Comparison of ENCODE assay signal across 18 cellular contexts in the genomic region with DNA sequence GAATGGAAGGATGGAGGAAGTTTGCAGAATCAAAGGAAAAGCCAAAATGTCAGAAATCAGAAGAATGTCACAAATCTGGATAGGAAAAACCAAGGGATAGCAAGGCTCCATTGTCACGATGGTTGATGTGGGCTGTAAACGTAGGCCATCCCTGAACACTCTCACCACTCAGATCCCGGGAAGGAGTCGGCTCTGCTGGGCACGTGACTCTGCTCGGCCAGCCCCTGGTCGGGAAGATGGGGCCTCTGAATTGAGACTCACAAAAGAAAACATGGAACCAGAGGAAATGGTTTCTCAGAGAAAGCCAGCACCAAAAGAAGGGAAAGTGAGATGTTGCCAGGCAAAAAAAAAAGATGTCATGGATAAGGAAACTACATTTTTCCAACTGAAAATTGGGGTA. TPM values are rescaled to one million over a fixed set of nuclear protein-coding genes. Genes with fewer than 3 reads are reported as not detected.
DNase-seq lines count a peak whose midpoint lies in the region; ATAC-seq and TF ChIP-seq lines count a peak whose summit lies in the region.
"Had no signal": no experiment of that assay in that cellular context is flagged by ENCODE, and none has a peak within 500 bp of the region (broad histone marks: within the 10 kb centered on the region; RNA-seq: fewer than 3 reads in every experiment).

No MANE protein-coding gene starts in this region.

- H3K4me1 ChIP-seq in left ventricle myocardium inferior: peaks cover 58% of the 10 kb centered on the region
- no peaks in the 10 kb centered on the region for H3K4me1 ChIP-seq in right atrium auricular region
- H3K4me1 ChIP-seq in body of pancreas: no peaks in the 10 kb centered on the region
- H3K4me1 ChIP-seq in neuronal stem cell (ENCODE audit: control insufficient read depth in 2 of 2, insufficient read depth in 1 of 2, low read depth in 1 of 2, low read length in 2 of 2): no peaks in the 10 kb centered on the region
- peaks cover 31% of the 10 kb centered on the region for H3K4me1 ChIP-seq in vagina
- H3K4me1 ChIP-seq: A549 had no signal

- no peaks in the 10 kb centered on the region for H3K9me3 Mint-ChIP-seq in HFFc6
- H3K9me3 Mint-ChIP-seq: CD8-positive, alpha-beta memory T cell had no signal

- no peak overlapping the region for H3K4me2 ChIP-seq in neuronal stem cell (ENCODE audit: insufficient read depth, low read length, poor library complexity, severe bottlenecking)
- H3K4me2 ChIP-seq: A549; BLaER1 treated with 17β-estradiol and CSF1 and Interleukin-3, amounts not matched to agents 10 nM and 100 nM had no signal

- no peaks in the 10 kb centered on the region for H3K27me3 Mint-ChIP-seq in HFFc6 (ENCODE audit: insufficient read depth)
- H3K27me3 Mint-ChIP-seq: CD8-positive, alpha-beta memory T cell had no signal

- intact Hi-C loops in left ventricle myocardium inferior (cut with micrococcal nuclease) (no loop called here), body of pancreas (cut with DNase I) (no loop called here), vagina (cut with DNase I) (no loop called here)

- no peak overlapping the region for H2BK15ac ChIP-seq in neuronal stem cell (ENCODE audit: low read length)

- peak overlapping the region; percentile 15 for H2AFZ ChIP-seq in neuronal stem cell (ENCODE audit: low read length)

- H3K23ac ChIP-seq in neuronal stem cell (ENCODE audit: low read depth, low read length, poor library complexity): no peak overlapping the region

- TF ChIP-seq CTCF in left ventricle myocardium inferior (IDR thresholded peaks at IDR 0.05; ENCODE audit: borderline replicate concordance) (no peak), right atrium auricular region (IDR thresholded peaks at IDR 0.05) (no peak), body of pancreas (IDR thresholded peaks at IDR 0.05) (no peak), vagina (IDR thresholded peaks at IDR 0.05) (no peak), HFFc6 (IDR thresholded peaks at IDR 0.05) (no peak)

- H3K4ac ChIP-seq in neuronal stem cell (ENCODE audit: low read length): no peak overlapping the region

- H3K14ac ChIP-seq in neuronal stem cell (ENCODE audit: low read length): no peak overlapping the region

- H3K36me3 Mint-ChIP-seq in HFFc6 (ENCODE audit: low read depth): peaks cover 5% of the 10 kb centered on the region; the same call in 1 of the 2 replicates

- no peak overlapping the region for H2BK12ac ChIP-seq in neuronal stem cell (ENCODE audit: low read length)

- no peak overlapping the region for H3K27ac Mint-ChIP-seq in HFFc6

- H2BK5ac ChIP-seq in neuronal stem cell (ENCODE audit: low read length): no peak overlapping the region

- TF ChIP-seq POLR2A in body of pancreas (IDR thresholded peaks at IDR 0.05) (no peak), vagina (IDR thresholded peaks at IDR 0.05) (no peak)

- ATAC-seq in body of pancreas (no peak), GM18498 (IDR thresholded peaks at IDR 0.05; ENCODE audit: unreplicated experiment) (no peak)
- ATAC-seq: A549, GM12878, Panc1 had no signal

- 80 to 84% methylated on average over 7 of the region's 7 CpGs for WGBS in body of pancreas, 2 donors
- no CpG with 5 or more reads among the region's 7 CpGs for WGBS in neuronal stem cell (ENCODE audit: extremely low coverage in 2 of 2, insufficient read length in 2 of 2, insufficient replicate concordance in 1 of 2), 2 donors

- DNase-seq in left ventricle myocardium inferior (no peak), right atrium auricular region (ENCODE audit: low spot score) (no peak), body of pancreas (no peak), neuronal stem cell (ENCODE audit: low spot score) (no peak), vagina (ENCODE audit: extremely low spot score in 2 of 2) (no peak), NCI-H526 (lab: John Stamatoyannopoulos, UW) (no peak), HFFc6 (no peak)
- DNase-seq: CD8-positive, alpha-beta memory T cell; DND-41; Kasumi-1; NCI-H187; NCI-H446; NCI-H748 treated with DMSO at 0.1 percent for 48 hours had no signal

- H3K36me3 ChIP-seq in left ventricle myocardium inferior (peaks cover 96% of the 10 kb centered on the region), right atrium auricular region (peaks cover 41% of the 10 kb centered on the region), body of pancreas (replicated peaks in 1 of 2; ENCODE audit: insufficient read depth in 1 of 2, low read depth in 2 of 2) (peaks cover 0 to 6% of the 10 kb centered on the region in 2 donors), neuronal stem cell (replicated peaks in 1 of 2; ENCODE audit: control insufficient read depth in 2 of 2, insufficient read depth in 2 of 2, low read length in 2 of 2) (no peaks in the 10 kb centered on the region), vagina (peaks cover 0 to 37% of the 10 kb centered on the region in 2 donors)

- no peak overlapping the region for H4K8ac ChIP-seq in neuronal stem cell (ENCODE audit: low read depth, low read length)

- no peak overlapping the region for H3K18ac ChIP-seq in neuronal stem cell (ENCODE audit: low read length)

- H3K4me3 ChIP-seq in left ventricle myocardium inferior (no peak overlapping the region), right atrium auricular region (no peak overlapping the region), body of pancreas (no peak overlapping the region), neuronal stem cell (ENCODE audit: low read length in 2 of 2) (no peak overlapping the region), vagina (no peak overlapping the region)
- H3K4me3 ChIP-seq: A549; BLaER1 treated with 17β-estradiol and CSF1 and Interleukin-3, amounts not matched to agents 10 nM and 100 nM; GM12878 had no signal

- no peak overlapping the region for H3K4me3 Mint-ChIP-seq in HFFc6
- H3K4me3 Mint-ChIP-seq: CD8-positive, alpha-beta memory T cell had no signal

- H3K79me1 ChIP-seq in neuronal stem cell (ENCODE audit: low read depth, low read length): no peaks in the 10 kb centered on the region

- H3K9ac ChIP-seq in neuronal stem cell (ENCODE audit: low read depth, low read length, poor library complexity): no peak overlapping the region
- H3K9ac ChIP-seq: BLaER1 treated with 17β-estradiol and CSF1 and Interleukin-3, amounts not matched to agents 10 nM and 100 nM had no signal

- H3K9me3 ChIP-seq in left ventricle myocardium inferior (replicated peaks) (no peaks in the 10 kb centered on the region), right atrium auricular region (no peaks in the 10 kb centered on the region), body of pancreas (no peaks in the 10 kb centered on the region), neuronal stem cell (replicated peaks in 1 of 2; ENCODE audit: control insufficient read depth in 2 of 2, insufficient read depth in 1 of 2, low read depth in 1 of 2, low read length in 2 of 2) (peaks cover 0 to 8% of the 10 kb centered on the region in 2 donors), vagina (no peaks in the 10 kb centered on the region)
- H3K9me3 ChIP-seq: A549 had no signal

- peak overlapping the region; percentile 55 for H3K27ac ChIP-seq in left ventricle myocardium inferior (replicated peaks)
- H3K27ac ChIP-seq in right atrium auricular region: no peak overlapping the region
- H3K27ac ChIP-seq in body of pancreas: peak overlapping the region in 3 of 4 donors; percentile 23 to 52 (median 46)
- no peak overlapping the region for H3K27ac ChIP-seq in neuronal stem cell (replicated peaks; ENCODE audit: low read length)
- H3K27ac ChIP-seq in vagina: peak overlapping the region; percentile 68
- H3K27ac ChIP-seq: A549; BLaER1 treated with 17β-estradiol and CSF1 and Interleukin-3, amounts not matched to agents 10 nM and 100 nM had no signal

- H3K4me1 Mint-ChIP-seq in HFFc6 (ENCODE audit: low read depth): peaks cover 2% of the 10 kb centered on the region; the same call in 1 of the 2 replicates

- H2AK5ac ChIP-seq in neuronal stem cell (ENCODE audit: low read depth, low read length): no peak overlapping the region

- H3K27me3 ChIP-seq in left ventricle myocardium inferior (ENCODE audit: low read depth) (no peaks in the 10 kb centered on the region), right atrium auricular region (no peaks in the 10 kb centered on the region), body of pancreas (no peaks in the 10 kb centered on the region), neuronal stem cell (ENCODE audit: control insufficient read depth in 3 of 3, insufficient read depth in 3 of 3, low read depth in 1 of 3, low read length in 3 of 3) (no peaks in the 10 kb centered on the region), vagina (no peaks in the 10 kb centered on the region)
- H3K27me3 ChIP-seq: BLaER1 treated with 17β-estradiol and CSF1 and Interleukin-3, amounts not matched to agents 10 nM and 100 nM had no signal

- no peak overlapping the region for H4K91ac ChIP-seq in neuronal stem cell (ENCODE audit: low read depth, low read length, poor library complexity)

- no peak overlapping the region for H2BK120ac ChIP-seq in neuronal stem cell (ENCODE audit: low read depth, low read length)

RNA-seq across cellular contexts. Expression of gene TCP11L2, which starts 26.2 kb away (rescaled TPM):
- total RNA-seq in left ventricle myocardium inferior: 126 TPM
- 10 to 100 TPM; 34.0 to 59.1 TPM for total RNA-seq in right atrium auricular region
- total RNA-seq in body of pancreas: 10 to 100 TPM; 16.1 to 19.1 TPM
- 5.3 TPM for polyA plus RNA-seq in neuronal stem cell (2013, experiment 1 of 2)
- 5.4 TPM for polyA plus RNA-seq in neuronal stem cell (2013, experiment 2 of 2)
- 47.1 TPM for total RNA-seq in vagina
- 10 to 100 TPM; 13.4 to 21.9 (median 15.6) TPM for total RNA-seq in HFFc6 (2021; fragmentation: NEBNext Ultra II Directional; extraction: Animal tissue kit (Norgen Biotek cat#: 25700))

RNA-seq across cellular contexts. Expression of gene POLR3B, which starts 28.8 kb away (rescaled TPM):
- total RNA-seq in left ventricle myocardium inferior (8.5 TPM), right atrium auricular region (10 to 100 TPM in 1 of 2 donors, 1 to 10 TPM in 1; 6.0 to 10.7 TPM), body of pancreas (1 to 10 TPM; 9.1 to 9.2 TPM), vagina (10.1 TPM)
- 4.1 TPM for polyA plus RNA-seq in neuronal stem cell (2013, experiment 1 of 2)
- 4.2 TPM for polyA plus RNA-seq in neuronal stem cell (2013, experiment 2 of 2)
- 10 to 100 TPM; 16.4 to 18.8 (median 17.3) TPM for total RNA-seq in HFFc6 (2021; fragmentation: NEBNext Ultra II Directional; extraction: Animal tissue kit (Norgen Biotek cat#: 25700))

Comparison
In these comparisons a context has a peak if more than half of its experiments do, and no peak if none do; other contexts are left out.
1. H3K27ac ChIP-seq: peak in left ventricle myocardium inferior (single experiment), body of pancreas (3 of 4) and vagina (single experiment); none in right atrium auricular region (0 of 2) and neuronal stem cell (single experiment).